1 cellular context compared by ENCODE assay signal in genomic region chr20:61918548-61918947, GRCh38.
TF ChIP-seq lines count a peak whose summit lies in the region.

No MANE protein-coding gene starts in this region.

TF ChIP-seq in K562, 482 proteins besides CTCF, POLR2A, EP300 and RAD21:
- TF ChIP-seq ID3 (CRISPR knock-in tag; IDR thresholded peaks at IDR 0.05) = no peak
- no peak for TF ChIP-seq ID3 (tag; IDR thresholded peaks at IDR 0.05)
- peak; percentile 33; the same call in 1 of the 2 replicates for TF ChIP-seq SAFB (IDR thresholded peaks at IDR 0.05; ENCODE audit: borderline replicate concordance, low read depth, low read length)
